ENCODE assay signal across 8 cellular contexts in genomic region chr21:43659136-43660000, GRCh38. TPM values are rescaled to one million over a fixed set of nuclear protein-coding genes. Genes with fewer than 3 reads are reported as not detected.
DNase-seq lines count a peak whose midpoint lies in the region; ATAC-seq and TF ChIP-seq lines count a peak whose summit lies in the region.

TSS of gene HSF2BP (minus strand) at chr21:43659488. CDS start at chr21:43658096, 1,392 bp downstream.
TSS of gene RRP1B (plus strand) at chr21:43659560. CDS start at chr21:43659665, 105 bp downstream.

- peak within 1 kb of the TSS; percentile 93 for H3K4me3 ChIP-seq in coronary artery

- TF ChIP-seq CTCF in coronary artery (IDR thresholded peaks at IDR 0.05) = no peak

- DNase-seq in AG08395 (ENCODE audit: low spot score) (peak; percentile 92), NCI-H510A treated with DMSO at 0.1 percent for 48 hours (lab: John Stamatoyannopoulos, UW) (peak; percentile 68), coronary artery (ENCODE audit: low spot score) (peak; percentile 85), left lobe of liver (ENCODE audit: low spot score) (peak; percentile 92)
- DNase-seq in activated CD4-positive, alpha-beta T cell treated with anti-CD3 and anti-CD28 coated beads for 4 hours = peak; percentile 76 to 80
- DNase-seq in stimulated activated CD4-positive, alpha-beta T cell treated with anti-CD3 and anti-CD28 coated beads, Interleukin-1b, Interleukin-23, amount 100 ng/mL, for 4 hours (ENCODE audit: low read depth in 2 of 2) = peak; percentile 71 to 77

- peak; percentile 79 for ATAC-seq in GM18909 (IDR thresholded peaks at IDR 0.05; ENCODE audit: poor library complexity, unreplicated experiment)
- ATAC-seq in HG03280 (IDR thresholded peaks at IDR 0.05; ENCODE audit: unreplicated experiment) = peak; percentile 77
- peak; percentile 92 for ATAC-seq in left lobe of liver

- peak within 1 kb of the TSS; percentile 79 to 89 for H3K27ac ChIP-seq in coronary artery

RNA-seq across cellular contexts. Expression of gene HSF2BP, which starts in this region (rescaled TPM):
- total RNA-seq in left lobe of liver = 0.20 TPM

RNA-seq across cellular contexts. Expression of gene RRP1B, which starts in this region (rescaled TPM):
- 7.7 TPM for total RNA-seq in left lobe of liver

Comparison
In these comparisons a context has a peak if more than half of its experiments do, and no peak if none do; other contexts are left out.
1. Peak in every context shown above with its lines: DNase-seq, ATAC-seq, H3K4me3 ChIP-seq and H3K27ac ChIP-seq.